1 cellular context compared by ENCODE assay signal in genomic region chr4:88738714-88739366, GRCh38.
A peak's percentile ranks its signal among the peaks of the same experiment; 100 is the strongest.
TF ChIP-seq lines count a peak whose summit lies in the region.

No MANE protein-coding gene starts in this region.

TF ChIP-seq in K562, 482 proteins besides CTCF, POLR2A, EP300 and RAD21 (continued from another document):
- TF ChIP-seq, protein P1, sequence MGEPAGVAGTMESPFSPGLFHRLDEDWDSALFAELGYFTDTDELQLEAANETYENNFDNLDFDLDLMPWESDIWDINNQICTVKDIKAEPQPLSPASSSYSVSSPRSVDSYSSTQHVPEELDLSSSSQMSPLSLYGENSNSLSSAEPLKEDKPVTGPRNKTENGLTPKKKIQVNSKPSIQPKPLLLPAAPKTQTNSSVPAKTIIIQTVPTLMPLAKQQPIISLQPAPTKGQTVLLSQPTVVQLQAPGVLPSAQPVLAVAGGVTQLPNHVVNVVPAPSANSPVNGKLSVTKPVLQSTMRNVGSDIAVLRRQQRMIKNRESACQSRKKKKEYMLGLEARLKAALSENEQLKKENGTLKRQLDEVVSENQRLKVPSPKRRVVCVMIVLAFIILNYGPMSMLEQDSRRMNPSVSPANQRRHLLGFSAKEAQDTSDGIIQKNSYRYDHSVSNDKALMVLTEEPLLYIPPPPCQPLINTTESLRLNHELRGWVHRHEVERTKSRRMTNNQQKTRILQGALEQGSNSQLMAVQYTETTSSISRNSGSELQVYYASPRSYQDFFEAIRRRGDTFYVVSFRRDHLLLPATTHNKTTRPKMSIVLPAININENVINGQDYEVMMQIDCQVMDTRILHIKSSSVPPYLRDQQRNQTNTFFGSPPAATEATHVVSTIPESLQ (CRISPR knock-in tag; IDR thresholded peaks at IDR 0.05), result no peak
- TF ChIP-seq MAFG (tag; conservative IDR thresholded peaks at IDR 0.05) (peak; percentile 48), NELFE (IDR thresholded peaks at IDR 0.05; ENCODE audit: insufficient read depth, insufficient read length) (no peak), PPARD (CRISPR knock-in tag; IDR thresholded peaks at IDR 0.05) (no peak), NR1H2 (CRISPR knock-in tag; IDR thresholded peaks at IDR 0.05) (no peak), ZNF280A (IDR thresholded peaks at IDR 0.05; ENCODE audit: low read depth, partially characterized antibody) (no peak), NFIX (CRISPR knock-in tag; IDR thresholded peaks at IDR 0.05; ENCODE audit: low read depth) (no peak), ZNF316 (IDR thresholded peaks at IDR 0.05) (peak; percentile 69), GTF2B (IDR thresholded peaks at IDR 0.05; ENCODE audit: extremely low read depth, insufficient read length) (no peak), HDAC1 (IDR thresholded peaks at IDR 0.05) (no peak), SMAD1 (IDR thresholded peaks at IDR 0.05; ENCODE audit: low read depth, low read length, partially characterized antibody) (no peak), HES1 (IDR thresholded peaks at IDR 0.05; ENCODE audit: low read depth) (no peak), DNMT1 (IDR thresholded peaks at IDR 0.05) (no peak), PYGO2 (tag; IDR thresholded peaks at IDR 0.05) (no peak), NCOA2 (IDR thresholded peaks at IDR 0.05; ENCODE audit: partially characterized antibody in 2 of 2) (no peak), CREM (IDR thresholded peaks at IDR 0.05; ENCODE audit: low read depth) (no peak), ZNF717 (CRISPR knock-in tag; IDR thresholded peaks at IDR 0.05) (no peak), TARDBP (IDR thresholded peaks at IDR 0.05) (no peak), KHSRP (IDR thresholded peaks at IDR 0.05) (no peak), ZNF239 (CRISPR knock-in tag; IDR thresholded peaks at IDR 0.05) (no peak), C11orf30 (IDR thresholded peaks at IDR 0.05; ENCODE audit: low read depth) (peak; percentile 63), KLF1 (tag; IDR thresholded peaks at IDR 0.05) (no peak), ETV1 (tag; conservative IDR thresholded peaks at IDR 0.05; ENCODE audit: low read depth) (no peak), ZNF165 (CRISPR knock-in tag; IDR thresholded peaks at IDR 0.05; ENCODE audit: borderline replicate concordance) (no peak), SNAPC5 (CRISPR knock-in tag; IDR thresholded peaks at IDR 0.05) (no peak), ELF2 (CRISPR knock-in tag; IDR thresholded peaks at IDR 0.05) (no peak), MAFK (IDR thresholded peaks at IDR 0.05; ENCODE audit: low read length) (peak; percentile 54), CBFA2T2 (conservative IDR thresholded peaks at IDR 0.05) (no peak), TAF7 (tag; IDR thresholded peaks at IDR 0.05) (no peak)
- TF ChIP-seq, protein P2, sequence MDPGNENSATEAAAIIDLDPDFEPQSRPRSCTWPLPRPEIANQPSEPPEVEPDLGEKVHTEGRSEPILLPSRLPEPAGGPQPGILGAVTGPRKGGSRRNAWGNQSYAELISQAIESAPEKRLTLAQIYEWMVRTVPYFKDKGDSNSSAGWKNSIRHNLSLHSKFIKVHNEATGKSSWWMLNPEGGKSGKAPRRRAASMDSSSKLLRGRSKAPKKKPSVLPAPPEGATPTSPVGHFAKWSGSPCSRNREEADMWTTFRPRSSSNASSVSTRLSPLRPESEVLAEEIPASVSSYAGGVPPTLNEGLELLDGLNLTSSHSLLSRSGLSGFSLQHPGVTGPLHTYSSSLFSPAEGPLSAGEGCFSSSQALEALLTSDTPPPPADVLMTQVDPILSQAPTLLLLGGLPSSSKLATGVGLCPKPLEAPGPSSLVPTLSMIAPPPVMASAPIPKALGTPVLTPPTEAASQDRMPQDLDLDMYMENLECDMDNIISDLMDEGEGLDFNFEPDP (CRISPR knock-in tag; IDR thresholded peaks at IDR 0.05), result no peak
- TF ChIP-seq, protein P3, sequence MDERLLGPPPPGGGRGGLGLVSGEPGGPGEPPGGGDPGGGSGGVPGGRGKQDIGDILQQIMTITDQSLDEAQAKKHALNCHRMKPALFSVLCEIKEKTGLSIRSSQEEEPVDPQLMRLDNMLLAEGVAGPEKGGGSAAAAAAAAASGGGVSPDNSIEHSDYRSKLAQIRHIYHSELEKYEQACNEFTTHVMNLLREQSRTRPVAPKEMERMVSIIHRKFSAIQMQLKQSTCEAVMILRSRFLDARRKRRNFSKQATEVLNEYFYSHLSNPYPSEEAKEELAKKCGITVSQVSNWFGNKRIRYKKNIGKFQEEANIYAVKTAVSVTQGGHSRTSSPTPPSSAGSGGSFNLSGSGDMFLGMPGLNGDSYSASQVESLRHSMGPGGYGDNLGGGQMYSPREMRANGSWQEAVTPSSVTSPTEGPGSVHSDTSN (CRISPR knock-in tag; IDR thresholded peaks at IDR 0.05; ENCODE audit: low read depth), result no peak
- TF ChIP-seq, protein P3 (tag; conservative IDR thresholded peaks at IDR 0.05; ENCODE audit: low read depth), result no peak
- TF ChIP-seq, protein P4, sequence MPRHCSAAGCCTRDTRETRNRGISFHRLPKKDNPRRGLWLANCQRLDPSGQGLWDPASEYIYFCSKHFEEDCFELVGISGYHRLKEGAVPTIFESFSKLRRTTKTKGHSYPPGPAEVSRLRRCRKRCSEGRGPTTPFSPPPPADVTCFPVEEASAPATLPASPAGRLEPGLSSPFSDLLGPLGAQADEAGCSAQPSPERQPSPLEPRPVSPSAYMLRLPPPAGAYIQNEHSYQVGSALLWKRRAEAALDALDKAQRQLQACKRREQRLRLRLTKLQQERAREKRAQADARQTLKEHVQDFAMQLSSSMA (CRISPR knock-in tag; IDR thresholded peaks at IDR 0.05), result no peak
